In genomic region chr12:110344657-110345056, GRCh38 we compare ENCODE assay signal across 20 cellular contexts. TPM values are rescaled to one million over a fixed set of nuclear protein-coding genes. Genes with fewer than 3 reads are reported as not detected.
DNase-seq lines count a peak whose midpoint lies in the region; ATAC-seq and TF ChIP-seq lines count a peak whose summit lies in the region.
"Had no signal": no experiment of that assay in that cellular context is flagged by ENCODE, and none has a peak within 500 bp of the region (broad histone marks: within the 10 kb centered on the region; RNA-seq: fewer than 3 reads in every experiment).

No MANE protein-coding gene starts in this region.

- no peaks in the 10 kb centered on the region for H3K27me3 Mint-ChIP-seq in activated T-cell treated with anti-CD3 and anti-CD28 coated beads, Interleukin-2, amount 50 U/mL, for 72 hours (ENCODE audit: low read depth)
- no peaks in the 10 kb centered on the region for H3K27me3 Mint-ChIP-seq in activated T-cell treated with anti-CD3 and anti-CD28 coated beads, Interleukin-2, amount 50 U/mL, for 4 hours (ENCODE audit: low read depth)
- H3K27me3 Mint-ChIP-seq: activated CD4-positive, alpha-beta memory T cell treated with anti-CD3 and anti-CD28 coated beads, Interleukin-2, amount 10 ng/mL, durations not matched to agents 7 days and 5 days; T-cell had no signal

- peak overlapping the region; percentile 44 for H3K27ac Mint-ChIP-seq in activated T-cell treated with anti-CD3 and anti-CD28 coated beads, Interleukin-2, amount 50 U/mL, for 72 hours
- H3K27ac Mint-ChIP-seq: activated CD4-positive, alpha-beta memory T cell treated with anti-CD3 and anti-CD28 coated beads, Interleukin-2, amount 10 ng/mL, durations not matched to agents 7 days and 5 days; activated T-helper 2 cell treated with anti-CD3 and anti-CD28 coated beads, Interferon-gamma antibody, Interleukin-2, Interleukin-4, amounts not matched to agents 10 μg/mL and 5 μg/mL and 100 μg/mL, durations not matched to agents 14 hours and 24 hours and 36 hours; T-cell had no signal

- H3K36me3 Mint-ChIP-seq in activated T-cell treated with anti-CD3 and anti-CD28 coated beads, Interleukin-2, amount 50 U/mL, for 72 hours (ENCODE audit: insufficient read depth in 2 of 2), result peaks cover 18 to 50% of the 10 kb centered on the region in 2 donors
- H3K36me3 Mint-ChIP-seq in activated T-cell treated with anti-CD3 and anti-CD28 coated beads, Interleukin-2, amount 50 U/mL, for 4 hours (ENCODE audit: insufficient read depth), result peaks cover 68% of the 10 kb centered on the region

- peaks cover 86 to 97% of the 10 kb centered on the region in 2 donors for H3K36me3 ChIP-seq in thyroid gland

- peaks cover 32% of the 10 kb centered on the region for H3K4me1 Mint-ChIP-seq in activated T-cell treated with anti-CD3 and anti-CD28 coated beads, Interleukin-2, amount 50 U/mL, for 72 hours (ENCODE audit: low read depth)
- peaks cover 18% of the 10 kb centered on the region for H3K4me1 Mint-ChIP-seq in activated T-cell treated with anti-CD3 and anti-CD28 coated beads, Interleukin-2, amount 50 U/mL, for 4 hours (ENCODE audit: low read depth)

- H3K9me3 ChIP-seq in right cardiac atrium (ENCODE audit: control insufficient read depth, low read length), result no peaks in the 10 kb centered on the region
- no peaks in the 10 kb centered on the region for H3K9me3 ChIP-seq in thyroid gland
- H3K9me3 ChIP-seq: left lung, thoracic aorta had no signal

- ATAC-seq in activated T-cell treated with anti-CD3 and anti-CD28 coated beads, Interleukin-2, amount 50 U/mL, for 72 hours (replicated peaks in 1 of 2), result no peak
- ATAC-seq in activated T-cell treated with anti-CD3 and anti-CD28 coated beads, Interleukin-2, amount 50 U/mL, for 4 hours, result no peak
- ATAC-seq in right cardiac atrium (peak; percentile 1 to 5), GM18873 (IDR thresholded peaks at IDR 0.05; ENCODE audit: low FRiP score, unreplicated experiment) (no peak), HG02938 (IDR thresholded peaks at IDR 0.05; ENCODE audit: unreplicated experiment) (no peak)
- ATAC-seq: T-cell had no signal

- intact Hi-C loops in right cardiac atrium (cut with DNase I) (no loop called here), thyroid gland (cut with DNase I) (no loop called here)

- H3K27ac ChIP-seq in RWPE1, result peak overlapping the region; percentile 62
- H3K27ac ChIP-seq in right cardiac atrium (ENCODE audit: low read length), result no peak overlapping the region
- peak overlapping the region; percentile 36 to 82 (median 78) for H3K27ac ChIP-seq in thyroid gland
- H3K27ac ChIP-seq: WERI-Rb-1 had no signal

- POLR2A ChIA-PET in RWPE1 (lab: Yijun Ruan, JAX; ENCODE audit: low non-redundant PET), result no interaction called here

- H3K4me1 ChIP-seq in right cardiac atrium (ENCODE audit: control insufficient read depth, insufficient read depth, low read length), result no peaks in the 10 kb centered on the region
- peaks cover 4 to 12% of the 10 kb centered on the region in 2 donors for H3K4me1 ChIP-seq in thyroid gland

- TF ChIP-seq CTCF in RWPE1 (conservative IDR thresholded peaks at IDR 0.05; ENCODE audit: low read depth), result no peak
- no peak for TF ChIP-seq CTCF in thyroid gland (IDR thresholded peaks at IDR 0.05)

- H3K27me3 ChIP-seq in right cardiac atrium (ENCODE audit: control insufficient read depth, insufficient read depth), result no peaks in the 10 kb centered on the region
- H3K27me3 ChIP-seq in thyroid gland, result no peaks in the 10 kb centered on the region
- H3K27me3 ChIP-seq: left lung had no signal

- H3K9me3 Mint-ChIP-seq in activated T-cell treated with anti-CD3 and anti-CD28 coated beads, Interleukin-2, amount 50 U/mL, for 72 hours, result no peaks in the 10 kb centered on the region
- no peaks in the 10 kb centered on the region for H3K9me3 Mint-ChIP-seq in activated T-cell treated with anti-CD3 and anti-CD28 coated beads, Interleukin-2, amount 50 U/mL, for 4 hours
- H3K9me3 Mint-ChIP-seq: activated CD4-positive, alpha-beta memory T cell treated with anti-CD3 and anti-CD28 coated beads, Interleukin-2, amount 10 ng/mL, durations not matched to agents 7 days and 5 days; activated T-helper 2 cell treated with anti-CD3 and anti-CD28 coated beads, Interferon-gamma antibody, Interleukin-2, Interleukin-4, amounts not matched to agents 10 μg/mL and 5 μg/mL and 100 μg/mL, durations not matched to agents 14 hours and 24 hours and 36 hours; T-cell had no signal

- DNase-seq in activated T-cell treated with anti-CD3 and anti-CD28 coated beads, Interleukin-2, amount 50 U/mL, for 72 hours, result no peak
- DNase-seq in activated T-cell treated with anti-CD3 and anti-CD28 coated beads, Interleukin-2, amount 50 U/mL, for 4 hours, result no peak
- DNase-seq in RWPE1 (ENCODE audit: low spot score) (no peak), right cardiac atrium (no peak), thyroid gland (no peak), D341Med (ENCODE audit: low spot score) (no peak)
- DNase-seq: ACHN; activated CD4-positive, alpha-beta memory T cell treated with anti-CD3 and anti-CD28 coated beads, Interleukin-2, amount 10 ng/mL, durations not matched to agents 7 days and 5 days; foreskin fibroblast; left lung; NCI-H1694 treated with DMSO at 0.1 percent for 48 hours; NCI-H446; RPMI8226; stimulated activated CD4-positive, alpha-beta T cell treated with anti-CD3 and anti-CD28 coated beads, Interleukin-4, amount 100 ng/mL, for 1 hour; T-cell; WERI-Rb-1 had no signal

- 87% methylated on average over 11 of the region's 11 CpGs for WGBS in right cardiac atrium
- 92 to 93% methylated on average over 5 to 11 of the region's 11 CpGs for WGBS in thyroid gland, 2 donors

- no peak for TF ChIP-seq POLR2A in thyroid gland (IDR thresholded peaks at IDR 0.05)

- H3K4me3 Mint-ChIP-seq in activated T-cell treated with anti-CD3 and anti-CD28 coated beads, Interleukin-2, amount 50 U/mL, for 72 hours, result no peak overlapping the region
- no peak overlapping the region for H3K4me3 Mint-ChIP-seq in activated T-cell treated with anti-CD3 and anti-CD28 coated beads, Interleukin-2, amount 50 U/mL, for 4 hours
- H3K4me3 Mint-ChIP-seq: activated CD4-positive, alpha-beta memory T cell treated with anti-CD3 and anti-CD28 coated beads, Interleukin-2, amount 10 ng/mL, durations not matched to agents 7 days and 5 days; T-cell had no signal

- CTCF ChIA-PET in RWPE1 (lab: Yijun Ruan, JAX), result no interaction called here

- H3K4me3 ChIP-seq in right cardiac atrium (ENCODE audit: low read length), result no peak overlapping the region
- no peak overlapping the region for H3K4me3 ChIP-seq in thyroid gland (replicated peaks in 1 of 3)
- H3K4me3 ChIP-seq: left lung, thoracic aorta had no signal

RNA-seq across cellular contexts. Expression of gene ANAPC7, which starts 58.9 kb away (rescaled TPM):
- total RNA-seq in activated T-cell treated with anti-CD3 and anti-CD28 coated beads, Interleukin-2, amount 50 U/mL, for 72 hours, result 10 to 100 TPM; 49.1 to 61.1 TPM
- 10 to 100 TPM; 54.6 to 61.5 (median 58.4) TPM for total RNA-seq in activated T-cell treated with anti-CD3 and anti-CD28 coated beads, Interleukin-2, amount 50 U/mL, for 4 hours
- total RNA-seq in right cardiac atrium (10 to 100 TPM; 30.7 to 34.5 (median 33.1) TPM), thyroid gland (10 to 100 TPM; 49.4 to 61.9 (median 50.9) TPM)
- polyA plus RNA-seq in right cardiac atrium, result 31.3 TPM

Comparison
In these comparisons a context has a peak if more than half of its experiments do, and no peak if none do; other contexts are left out.
1. ATAC-seq: peak in right cardiac atrium (2 of 2); none in activated T-cell treated with anti-CD3 and anti-CD28 coated beads, Interleukin-2, amount 50 U/mL, for 72 hours (0 of 2), activated T-cell treated with anti-CD3 and anti-CD28 coated beads, Interleukin-2, amount 50 U/mL, for 4 hours (0 of 2), GM18873 (single experiment) and HG02938 (single experiment).